ENCODE assay signal across 8 cellular contexts in genomic region chr4:16727218-16727617, GRCh38.
"Had no signal": no experiment of that assay in that cellular context is flagged by ENCODE, and none has a peak within 500 bp of the region (broad histone marks: within the 10 kb centered on the region; RNA-seq: fewer than 3 reads in every experiment).

No MANE protein-coding gene starts in this region.

- H3K4me1 Mint-ChIP-seq: IgD-negative memory B cell had no signal

- H3K27ac ChIP-seq: HL-60 had no signal

- H3K27ac Mint-ChIP-seq: HFFc6, IgD-negative memory B cell had no signal

- DNase-seq: GOT3, H7, HFFc6 had no signal

- H3K9me3 Mint-ChIP-seq: HFFc6 had no signal

- ATAC-seq: HCT116, HepG2 had no signal

- H3K4me3 ChIP-seq: HAP-1 had no signal

- H3K9me3 ChIP-seq: HAP-1 had no signal

- H3K4me3 Mint-ChIP-seq: HFFc6, IgD-negative memory B cell had no signal

- H3K36me3 ChIP-seq: HAP-1 had no signal

- H3K36me3 Mint-ChIP-seq: IgD-negative memory B cell had no signal
